ENCODE assay signal across 8 cellular contexts in the genomic region with DNA sequence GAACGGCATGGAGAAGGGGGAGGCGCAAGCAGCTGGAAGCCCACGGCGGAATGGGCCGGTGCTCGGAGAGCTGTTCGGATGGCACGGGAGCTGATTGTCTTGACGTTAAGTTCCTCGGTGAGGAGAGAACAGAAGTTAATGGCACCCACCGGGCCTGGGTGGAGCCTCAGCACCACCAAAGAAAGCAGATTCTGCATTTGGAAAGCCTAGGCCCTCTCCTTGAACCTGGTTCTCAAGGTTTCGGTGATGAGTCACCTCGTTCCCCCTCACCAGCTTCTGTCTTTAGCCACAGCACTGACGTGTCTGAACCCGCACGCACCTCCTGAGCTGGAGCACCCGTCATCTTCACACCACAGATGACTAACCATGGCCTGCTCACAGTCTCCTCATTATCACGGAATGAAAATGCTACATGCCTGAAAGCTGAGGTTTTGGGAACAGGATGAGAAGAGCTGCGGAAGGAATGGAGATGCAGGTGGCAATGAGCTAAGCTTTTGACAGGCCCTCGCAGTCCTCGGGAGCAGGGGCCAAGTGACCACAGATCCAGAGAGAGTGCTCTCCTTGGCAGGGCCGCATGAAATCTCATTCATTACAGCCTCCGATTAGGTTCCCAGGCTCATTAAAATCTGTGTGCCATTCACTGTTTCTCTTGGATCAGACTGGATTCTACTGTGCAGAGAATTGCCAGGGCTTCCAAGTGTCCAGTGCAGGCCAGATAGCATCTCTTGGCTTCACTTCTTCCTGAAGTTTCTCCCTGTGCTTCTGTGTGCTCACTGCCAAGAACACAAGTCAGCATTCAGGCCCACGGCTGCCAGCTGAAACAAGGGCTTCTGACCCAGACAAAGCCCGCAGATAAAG.
DNase-seq lines count a peak whose midpoint lies in the region; TF ChIP-seq lines count a peak whose summit lies in the region.

No MANE protein-coding gene starts in this region.

- no peaks in the 10 kb centered on the region for H3K9me3 ChIP-seq in CD8-positive, alpha-beta memory T cell (ENCODE audit: low read length)
- no peaks in the 10 kb centered on the region for H3K9me3 ChIP-seq in transverse colon

- no peaks in the 10 kb centered on the region for H3K27me3 ChIP-seq in CD8-positive, alpha-beta memory T cell (ENCODE audit: insufficient read depth, low read length, poor library complexity, severe bottlenecking)
- no peaks in the 10 kb centered on the region for H3K27me3 ChIP-seq in transverse colon

- H3K4me3 ChIP-seq in CD8-positive, alpha-beta memory T cell (ENCODE audit: low read length), result no peak overlapping the region
- H3K4me3 ChIP-seq in epithelial cell of proximal tubule (ENCODE audit: low read depth, low read length) (no peak overlapping the region), transverse colon (no peak overlapping the region)

- H3K27me3 Mint-ChIP-seq in CD8-positive, alpha-beta memory T cell, result peaks cover 13 to 34% of the 10 kb centered on the region in 2 donors
- no peaks in the 10 kb centered on the region for H3K27me3 Mint-ChIP-seq in T-helper 1 cell treated with Interleukin-12 subunit alpha and Interleukin-12 subunit beta and Interleukin-4 antibody, amounts not matched to agents 30 μg/mL and 1 μg/mL, for 36 hours (ENCODE audit: low read depth)

- POLR2A ChIA-PET in CD8-positive, alpha-beta memory T cell (lab: Charles Lee), result no interaction called here

- peaks cover 0 to 19% (median 1%) of the 10 kb centered on the region in 3 donors for H3K4me1 Mint-ChIP-seq in CD8-positive, alpha-beta memory T cell
- peaks cover 12% of the 10 kb centered on the region for H3K4me1 Mint-ChIP-seq in T-helper 1 cell treated with Interleukin-12 subunit alpha and Interleukin-12 subunit beta and Interleukin-4 antibody, amounts not matched to agents 30 μg/mL and 1 μg/mL, for 36 hours (ENCODE audit: low read depth)

- H3K36me3 Mint-ChIP-seq in CD8-positive, alpha-beta memory T cell, result no peaks in the 10 kb centered on the region
- no peaks in the 10 kb centered on the region for H3K36me3 Mint-ChIP-seq in T-helper 1 cell treated with Interleukin-12 subunit alpha and Interleukin-12 subunit beta and Interleukin-4 antibody, amounts not matched to agents 30 μg/mL and 1 μg/mL, for 36 hours (ENCODE audit: low read depth)

- H3K27ac ChIP-seq in CD8-positive, alpha-beta memory T cell (ENCODE audit: low read depth, low read length), result no peak overlapping the region
- no peak overlapping the region for H3K27ac ChIP-seq in transverse colon

- no peak for TF ChIP-seq EP300 in transverse colon (IDR thresholded peaks at IDR 0.05; ENCODE audit: low read depth)

- peaks cover 0 to 2% (median 0%) of the 10 kb centered on the region in 5 donors for H3K9me3 Mint-ChIP-seq in CD8-positive, alpha-beta memory T cell
- H3K9me3 Mint-ChIP-seq in T-helper 1 cell treated with Interleukin-12 subunit alpha and Interleukin-12 subunit beta and Interleukin-4 antibody, amounts not matched to agents 30 μg/mL and 1 μg/mL, for 36 hours, result no peaks in the 10 kb centered on the region

- in situ Hi-C loops in transverse colon (cut with MboI; ENCODE audit: low pct_ligation_motif_present in 1 of 4, low pct_unique_long_range_greater_than_20kb in 1 of 4, low sequenced_read_pairs in 3 of 4), result no loop called here

- no peaks in the 10 kb centered on the region for H3K4me1 ChIP-seq in CD8-positive, alpha-beta memory T cell (ENCODE audit: insufficient read depth, low read length)
- peaks cover 0 to 4% (median 0%) of the 10 kb centered on the region in 4 donors for H3K4me1 ChIP-seq in transverse colon

- intact Hi-C loops in posterior vena cava (cut with DNase I) (no loop called here), transverse colon (cut with DNase I; ENCODE audit: low total_unique reads) (no loop called here)

- CTCF ChIA-PET in CD8-positive, alpha-beta memory T cell (lab: Charles Lee), result no interaction called here

- 77% methylated on average over 25 of the region's 25 CpGs; no CpG with 5 or more reads in 1 of the 2 donors for WGBS in transverse colon (ENCODE audit: low coverage in 1 of 2), 2 donors

- peak in 3 of 5 donors; percentile 11 to 76 (median 20) for DNase-seq in CD8-positive, alpha-beta memory T cell
- peak; percentile 100 for DNase-seq in HCEC 1CT
- peak; percentile 88 for DNase-seq in epithelial cell of proximal tubule (ENCODE audit: low read depth)
- peak; percentile 91 for DNase-seq in posterior vena cava (ENCODE audit: low spot score)
- DNase-seq in NK-92 treated with Interleukin-12 subunit alpha and Interleukin-12 subunit beta, amount 100 ng/mL, for 24 hours (lab: John Stamatoyannopoulos, UW), result no peak
- no peak for DNase-seq in transverse colon
- no peak for DNase-seq in NCI-H510A (lab: John Stamatoyannopoulos, UW)

- H3K27ac Mint-ChIP-seq in CD8-positive, alpha-beta memory T cell, result peak overlapping the region in 4 of 8 donors; percentile 17 to 68 (median 36)
- H3K27ac Mint-ChIP-seq in T-helper 1 cell treated with Interleukin-12 subunit alpha and Interleukin-12 subunit beta and Interleukin-4 antibody, amounts not matched to agents 30 μg/mL and 1 μg/mL, for 36 hours, result peak overlapping the region; percentile 65

- TF ChIP-seq POLR2A in transverse colon (IDR thresholded peaks at IDR 0.05), result no peak

- no peaks in the 10 kb centered on the region for H3K36me3 ChIP-seq in CD8-positive, alpha-beta memory T cell (ENCODE audit: insufficient read depth, low read length)
- no peaks in the 10 kb centered on the region for H3K36me3 ChIP-seq in transverse colon

- H3K4me3 Mint-ChIP-seq in CD8-positive, alpha-beta memory T cell, result peak overlapping the region in 2 of 7 donors; percentile 15 to 27
- no peak overlapping the region for H3K4me3 Mint-ChIP-seq in T-helper 1 cell treated with Interleukin-12 subunit alpha and Interleukin-12 subunit beta and Interleukin-4 antibody, amounts not matched to agents 30 μg/mL and 1 μg/mL, for 36 hours

- TF ChIP-seq CTCF in epithelial cell of proximal tubule (conservative IDR thresholded peaks at IDR 0.05; ENCODE audit: low read depth, low read length) (no peak), transverse colon (IDR thresholded peaks at IDR 0.05) (no peak)

Comparison
In these comparisons a context has a peak if more than half of its experiments do, and no peak if none do; other contexts are left out.
1. DNase-seq: peak in CD8-positive, alpha-beta memory T cell (3 of 5), HCEC 1CT (single experiment), epithelial cell of proximal tubule (single experiment) and posterior vena cava (single experiment); none in NK-92 treated with Interleukin-12 subunit alpha and Interleukin-12 subunit beta, amount 100 ng/mL, for 24 hours (single experiment), transverse colon (single experiment) and NCI-H510A (single experiment).